Comparison of ENCODE assay signal across 8 cellular contexts in the genomic region with DNA sequence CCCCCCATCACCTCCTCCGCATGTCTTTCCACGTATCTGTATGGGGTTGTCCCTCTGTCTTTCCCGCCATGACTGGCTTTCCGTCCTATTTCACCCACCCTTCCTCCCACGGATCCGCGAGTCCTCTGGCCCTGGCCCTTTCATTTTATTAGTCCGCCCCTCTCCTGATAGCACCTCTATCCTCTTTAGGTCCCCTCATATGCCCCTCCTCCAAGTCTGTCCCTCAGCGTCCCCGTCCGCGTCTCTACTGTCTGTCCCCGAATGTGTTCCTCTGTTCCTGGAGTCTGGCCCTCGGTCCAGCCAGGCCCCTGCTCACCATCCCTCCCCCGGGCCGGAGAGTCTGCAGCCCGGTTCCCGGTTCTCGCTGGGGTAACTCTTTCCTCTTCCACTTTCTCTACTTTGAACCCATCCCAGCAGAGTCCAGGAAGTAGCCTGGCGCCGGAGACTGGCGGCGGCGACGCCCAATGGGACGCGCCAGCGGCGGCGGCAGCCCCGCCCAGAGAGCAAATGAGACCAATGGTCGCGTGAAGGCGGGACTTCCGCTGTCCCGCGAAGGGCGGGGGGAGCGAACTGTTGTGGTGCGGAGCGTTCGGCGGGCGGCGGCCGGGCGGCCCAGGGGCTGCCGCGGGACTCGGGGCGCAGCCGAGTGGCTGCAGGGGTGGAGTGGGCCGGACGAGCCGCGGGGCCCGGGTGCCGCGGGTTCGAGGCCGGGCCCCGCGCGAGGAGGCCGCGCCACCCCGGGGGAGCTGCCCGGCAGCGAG. TPM values are rescaled to one million over a fixed set of nuclear protein-coding genes. Genes with fewer than 3 reads are reported as not detected.
A peak's percentile ranks its signal among the peaks of the same experiment; 100 is the strongest.
DNase-seq lines count a peak whose midpoint lies in the region; ATAC-seq and TF ChIP-seq lines count a peak whose summit lies in the region.

A gene with protein sequence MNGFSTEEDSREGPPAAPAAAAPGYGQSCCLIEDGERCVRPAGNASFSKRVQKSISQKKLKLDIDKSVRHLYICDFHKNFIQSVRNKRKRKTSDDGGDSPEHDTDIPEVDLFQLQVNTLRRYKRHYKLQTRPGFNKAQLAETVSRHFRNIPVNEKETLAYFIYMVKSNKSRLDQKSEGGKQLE (plus strand): TSS at position 576 of the 761 bp plus-strand sequence. CDS start 608 bp downstream, outside the sequence.

- H3K27ac ChIP-seq in left ventricle myocardium inferior (replicated peaks), result peak within 1 kb of the TSS; percentile 90
- H3K27ac ChIP-seq in prostate gland, result peak within 1 kb of the TSS; percentile 75 to 77

- DNase-seq in NCI-H187 (lab: John Stamatoyannopoulos, UW), result peak; percentile 78 to 80
- DNase-seq in T-helper 17 cell, result peak; percentile 93 to 96 (median 94)
- DNase-seq in amygdala (lab: John Stamatoyannopoulos, UW), result peak; percentile 56 to 96 (median 88)
- DNase-seq in left ventricle myocardium inferior, result peak; percentile 95
- DNase-seq in prostate gland (ENCODE audit: low spot score), result peak; percentile 94
- peak; percentile 96 for DNase-seq in ureter (ENCODE audit: low spot score)

- peak within 1 kb of the TSS; percentile 97 for H3K27ac Mint-ChIP-seq in T-helper 17 cell

- H3K27me3 ChIP-seq in left ventricle myocardium inferior (ENCODE audit: low read depth) (no peaks in the 10 kb centered on the region), prostate gland (replicated peaks; ENCODE audit: insufficient read depth) (no peaks in the 10 kb centered on the region)

- H3K9me3 ChIP-seq in T-helper 17 cell (ENCODE audit: control insufficient read depth, low read length, poor library complexity, severe bottlenecking) (no peaks in the 10 kb centered on the region), left ventricle myocardium inferior (replicated peaks) (no peaks in the 10 kb centered on the region), prostate gland (no peaks in the 10 kb centered on the region)

- under 1% methylated on average over 59 of the region's 69 CpGs for WGBS in prostate gland

- H3K4me1 ChIP-seq in left ventricle myocardium inferior (peaks cover 68% of the 10 kb centered on the region), prostate gland (replicated peaks) (no peaks in the 10 kb centered on the region)

- peaks cover 40% of the 10 kb centered on the region for H3K4me1 Mint-ChIP-seq in T-helper 17 cell

- H3K4me3 Mint-ChIP-seq in T-helper 17 cell, result peak within 1 kb of the TSS; percentile 100

- intact Hi-C loops in left ventricle myocardium inferior (cut with micrococcal nuclease) (no loop called here), prostate gland (cut with DNase I) (no loop called here)

- H3K36me3 ChIP-seq in left ventricle myocardium inferior, result peaks cover 18% of the 10 kb centered on the region
- H3K36me3 ChIP-seq in prostate gland, result peaks cover 0 to 8% of the 10 kb centered on the region in 2 donors

- no peaks in the 10 kb centered on the region for H3K27me3 Mint-ChIP-seq in T-helper 17 cell

- peak; percentile 89 for TF ChIP-seq POLR2A in prostate gland (IDR thresholded peaks at IDR 0.05)

- H3K4me3 ChIP-seq in left ventricle myocardium inferior, result peak within 1 kb of the TSS; percentile 95
- peak within 1 kb of the TSS; percentile 83 to 87 for H3K4me3 ChIP-seq in prostate gland

- TF ChIP-seq CTCF in left ventricle myocardium inferior (IDR thresholded peaks at IDR 0.05; ENCODE audit: borderline replicate concordance), result no peak
- peak in 1 of 4 experiments; percentile 25 for TF ChIP-seq CTCF in prostate gland (IDR thresholded peaks at IDR 0.05)

- peaks cover 13% of the 10 kb centered on the region for H3K36me3 Mint-ChIP-seq in T-helper 17 cell (ENCODE audit: low read depth)

- ATAC-seq in GM18499 (IDR thresholded peaks at IDR 0.05; ENCODE audit: insufficient read depth, unreplicated experiment), result peak; percentile 85
- peak; percentile 90 for ATAC-seq in HG02885 (IDR thresholded peaks at IDR 0.05; ENCODE audit: poor library complexity, unreplicated experiment)
- peak; percentile 97 for ATAC-seq in T-helper 17 cell

RNA-seq across cellular contexts. Expression of the gene that starts here (rescaled TPM):
- total RNA-seq in T-helper 17 cell (10 to 100 TPM; 25.0 to 37.9 TPM), left ventricle myocardium inferior (31.3 TPM), prostate gland (10 to 100 TPM; 33.8 to 35.9 TPM), ureter (34.6 TPM)

Comparison
In these comparisons a context has a peak if more than half of its experiments do, and no peak if none do; other contexts are left out.
1. Peak in every context shown above with its lines: DNase-seq, ATAC-seq, H3K4me3 ChIP-seq and H3K27ac ChIP-seq.